14 cellular contexts compared by ENCODE assay signal in the genomic region with DNA sequence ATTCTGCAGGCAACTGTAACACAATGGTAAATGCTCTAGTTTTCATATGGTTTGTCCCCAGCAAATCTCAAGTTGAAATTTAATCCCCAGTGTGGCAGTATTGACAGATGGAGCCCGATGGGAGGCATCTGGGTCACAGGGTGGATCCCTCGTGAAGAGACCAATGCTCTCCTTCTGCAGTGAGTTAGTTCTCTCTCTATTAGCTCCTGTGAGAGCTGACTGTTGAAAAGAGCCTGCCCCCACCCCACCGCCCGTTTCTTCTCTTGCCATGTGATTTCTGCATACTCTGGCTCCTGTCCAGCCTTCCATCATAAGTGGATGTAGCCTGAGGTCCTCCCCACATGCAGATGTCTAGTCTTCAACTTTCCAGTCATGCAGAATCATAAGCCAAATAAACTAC.
"Had no signal": no experiment of that assay in that cellular context is flagged by ENCODE, and none has a peak within 500 bp of the region (broad histone marks: within the 10 kb centered on the region; RNA-seq: fewer than 3 reads in every experiment).

No MANE protein-coding gene starts in this region.

- DNase-seq: activated CD4-positive, alpha-beta T cell treated with anti-CD3 and anti-CD28 coated beads for 4 hours; activated CD8-positive, alpha-beta memory T cell treated with anti-CD3 and anti-CD28 coated beads, Interleukin-2, amount 50 U/mL, for 4 hours; activated CD8-positive, alpha-beta T cell treated with anti-CD3 and anti-CD28 coated beads, Interleukin-2, amount 10 ng/mL, durations not matched to agents 7 days and 5 days; activated naive CD8-positive, alpha-beta T cell treated with anti-CD3 and anti-CD28 coated beads for 36 hours; amygdala; body of pancreas; effector memory CD4-positive, alpha-beta T cell; hypothalamus; mesendoderm; nucleus accumbens; posterior cingulate gyrus; small intestine; stimulated activated naive CD8-positive, alpha-beta T cell treated with anti-CD3 and anti-CD28 coated beads, Interleukin-15, Interleukin-2, amounts not matched to agents 100 U/mL and 50 U/mL, for 24 hours; transverse colon had no signal

- H3K4me3 ChIP-seq: body of pancreas, transverse colon had no signal
